1 cellular context compared by ENCODE assay signal in the genomic region with DNA sequence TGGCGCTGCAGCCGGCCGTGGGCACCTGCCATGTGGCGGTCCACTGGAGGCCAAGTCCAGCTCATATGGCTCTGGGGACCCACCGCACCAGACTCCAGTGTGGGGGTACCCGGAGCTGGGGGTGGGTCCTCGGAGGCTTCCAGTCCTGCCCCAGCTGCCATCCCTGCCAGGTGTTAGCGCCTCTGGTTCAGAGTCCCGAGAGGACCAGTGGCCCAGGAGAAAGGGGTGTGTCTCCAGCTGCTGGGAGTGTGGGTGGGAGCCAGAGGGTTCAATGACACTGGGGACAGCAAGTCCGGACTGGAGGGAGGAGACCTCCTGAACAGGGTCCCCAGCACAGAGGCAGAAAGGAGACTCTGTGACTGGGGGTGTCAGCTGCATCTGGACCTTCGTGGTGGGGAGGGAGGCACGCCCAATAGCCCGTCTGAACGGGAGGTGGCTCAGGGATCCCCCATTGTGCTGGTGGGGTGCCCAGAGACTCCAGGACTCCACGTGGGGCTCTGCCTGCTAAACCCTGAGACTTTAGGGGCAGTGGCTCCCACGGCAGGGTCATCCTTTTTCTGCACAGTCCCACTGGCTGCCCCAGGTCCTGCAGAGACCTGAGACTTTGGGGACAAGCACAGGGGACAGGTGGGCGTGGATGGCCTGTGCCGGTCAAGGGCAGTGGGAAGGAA.
TF ChIP-seq lines count a peak whose summit lies in the region.

No MANE protein-coding gene starts in this region.

TF ChIP-seq in HCT116, 20 proteins besides CTCF, POLR2A, EP300 and RAD21:
- TF ChIP-seq SIN3A (IDR thresholded peaks at IDR 0.05; ENCODE audit: low read depth), result no peak
- TF ChIP-seq, protein P1, sequence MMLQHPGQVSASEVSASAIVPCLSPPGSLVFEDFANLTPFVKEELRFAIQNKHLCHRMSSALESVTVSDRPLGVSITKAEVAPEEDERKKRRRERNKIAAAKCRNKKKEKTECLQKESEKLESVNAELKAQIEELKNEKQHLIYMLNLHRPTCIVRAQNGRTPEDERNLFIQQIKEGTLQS (IDR thresholded peaks at IDR 0.05), result no peak
